Comparison of ENCODE assay signal across 9 cellular contexts in genomic region chr7:158431941-158432347, GRCh38.
DNase-seq lines count a peak whose midpoint lies in the region; ATAC-seq and TF ChIP-seq lines count a peak whose summit lies in the region.
"Had no signal": no experiment of that assay in that cellular context is flagged by ENCODE, and none has a peak within 500 bp of the region (broad histone marks: within the 10 kb centered on the region; RNA-seq: fewer than 3 reads in every experiment).

No MANE protein-coding gene starts in this region.

- peak; percentile 77 for DNase-seq in HT1080 (ENCODE audit: low read depth)
- DNase-seq in amniotic epithelial cell (ENCODE audit: low read depth), result peak; percentile 98
- peak; percentile 47 to 90 for DNase-seq in left colon
- peak; percentile 7 to 9 for DNase-seq in thyroid gland
- DNase-seq: occipital lobe, T-helper 9 cell had no signal

- no peak for TF ChIP-seq POLR2A in thyroid gland (IDR thresholded peaks at IDR 0.05)

- H3K4me1 ChIP-seq in thyroid gland, result peaks cover 0 to 8% of the 10 kb centered on the region in 2 donors

- no peaks in the 10 kb centered on the region for H3K36me3 ChIP-seq in thyroid gland

- ATAC-seq in left colon (peak; percentile 48), GM18517 (IDR thresholded peaks at IDR 0.05; ENCODE audit: unreplicated experiment) (no peak), HG02885 (IDR thresholded peaks at IDR 0.05; ENCODE audit: poor library complexity, unreplicated experiment) (no peak), GM21381 (IDR thresholded peaks at IDR 0.05; ENCODE audit: unreplicated experiment) (no peak)

- no peak overlapping the region for H3K27ac ChIP-seq in thyroid gland

- intact Hi-C loops in left colon (cut with DNase I, micrococcal nuclease), result no loop called here
- intact Hi-C loops in thyroid gland (cut with DNase I), result no loop called here

- no peak overlapping the region for H3K4me3 ChIP-seq in thyroid gland (replicated peaks in 1 of 3)

- TF ChIP-seq CTCF in thyroid gland (IDR thresholded peaks at IDR 0.05), result no peak

- H3K9me3 ChIP-seq in thyroid gland, result no peaks in the 10 kb centered on the region

- H3K27me3 ChIP-seq in thyroid gland, result no peaks in the 10 kb centered on the region

- WGBS in thyroid gland, 2 donors, result 38 to 53% methylated on average over 13 to 14 of the region's 14 CpGs

Comparison
In these comparisons a context has a peak if more than half of its experiments do, and no peak if none do; other contexts are left out.
1. DNase-seq: peak in every context shown above with its lines; median percentile 98 in amniotic epithelial cell; 77 in HT1080; 68 in left colon; 8 in thyroid gland.